Comparison of ENCODE assay signal across 18 cellular contexts in the genomic region with DNA sequence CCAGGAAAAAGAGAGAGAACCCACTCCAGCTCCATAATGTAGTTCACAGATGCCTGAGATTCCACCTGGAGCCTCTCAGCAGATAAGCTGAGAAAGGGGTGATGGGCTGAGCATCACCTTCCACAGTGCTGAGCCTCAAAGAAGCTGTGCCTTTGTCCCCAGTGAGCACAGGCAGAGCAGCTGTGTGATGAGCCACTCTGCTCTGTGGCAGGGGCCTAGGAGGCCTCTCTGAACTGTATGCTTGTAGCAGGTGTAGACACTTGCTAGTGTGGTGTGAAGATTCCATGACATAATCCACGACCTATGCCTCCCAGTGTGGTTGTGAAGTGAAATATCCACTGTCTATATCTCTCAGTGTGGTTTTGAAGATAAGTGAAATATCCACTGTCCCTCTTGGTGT.
A peak's percentile ranks its signal among the peaks of the same experiment; 100 is the strongest.
DNase-seq lines count a peak whose midpoint lies in the region; ATAC-seq, FAIRE-seq and TF ChIP-seq lines count a peak whose summit lies in the region.
"Had no signal": no experiment of that assay in that cellular context is flagged by ENCODE, and none has a peak within 500 bp of the region (broad histone marks: within the 10 kb centered on the region; RNA-seq: fewer than 3 reads in every experiment).

No MANE protein-coding gene starts in this region.

- H3K9me3 Mint-ChIP-seq in activated naive CD8-positive, alpha-beta T cell treated with anti-CD3 and anti-CD28 coated beads, Interleukin-2, amount 50 U/mL, for 24 hours = no peaks in the 10 kb centered on the region

- no peaks in the 10 kb centered on the region for H3K27me3 ChIP-seq in stomach
- H3K27me3 ChIP-seq in uterus = no peaks in the 10 kb centered on the region
- H3K27me3 ChIP-seq: Peyer's patch had no signal

- TF ChIP-seq EP300 in stomach (IDR thresholded peaks at IDR 0.05) = no peak

- H3K4me1 ChIP-seq in stomach (peaks cover 15 to 41% (median 26%) of the 10 kb centered on the region in 4 donors), uterus (no peaks in the 10 kb centered on the region)

- 74 to 92% (median 82%) methylated on average over 1 of the region's 1 CpG for WGBS in stomach, 5 donors

- H3K27ac Mint-ChIP-seq in activated naive CD8-positive, alpha-beta T cell treated with anti-CD3 and anti-CD28 coated beads, Interleukin-2, amount 50 U/mL, for 24 hours = peak overlapping the region; percentile 3

- no peaks in the 10 kb centered on the region for H3K36me3 Mint-ChIP-seq in activated naive CD8-positive, alpha-beta T cell treated with anti-CD3 and anti-CD28 coated beads, Interleukin-2, amount 50 U/mL, for 24 hours (ENCODE audit: low read depth)

- FAIRE-seq in HTR-8/SVneo (lab: Jason Lieb, UNC) = peak; percentile 63
- FAIRE-seq: H1 had no signal

- peaks cover 5% of the 10 kb centered on the region for H3K4me1 Mint-ChIP-seq in activated naive CD8-positive, alpha-beta T cell treated with anti-CD3 and anti-CD28 coated beads, Interleukin-2, amount 50 U/mL, for 24 hours

- H3K4me3 ChIP-seq in stomach (no peak overlapping the region), uterus (no peak overlapping the region)
- H3K4me3 ChIP-seq: Peyer's patch had no signal

- TF ChIP-seq POLR2A in stomach (IDR thresholded peaks at IDR 0.05) (no peak), uterus (IDR thresholded peaks at IDR 0.05) (no peak)

- H3K4me3 Mint-ChIP-seq in activated naive CD8-positive, alpha-beta T cell treated with anti-CD3 and anti-CD28 coated beads, Interleukin-2, amount 50 U/mL, for 24 hours = no peak overlapping the region

- DNase-seq in HTR-8/SVneo (ENCODE audit: insufficient read length, low spot score) (no peak), myocyte (ENCODE audit: low read depth) (peak; percentile 15), stomach (no peak), occipital lobe (lab: John Stamatoyannopoulos, UW) (no peak), MV-4-11 (lab: John Stamatoyannopoulos, UW) (no peak), pons (ENCODE audit: low spot score) (no peak), uterus (no peak)
- DNase-seq in activated naive CD8-positive, alpha-beta T cell treated with anti-CD3 and anti-CD28 coated beads, Interleukin-2, amount 50 U/mL, for 24 hours = no peak
- DNase-seq: C1 segment of cervical spinal cord, DMS153, EL, NCI-H1092, NCI-H146, NCI-H2081, Peyer's patch had no signal

- H3K27me3 Mint-ChIP-seq in activated naive CD8-positive, alpha-beta T cell treated with anti-CD3 and anti-CD28 coated beads, Interleukin-2, amount 50 U/mL, for 24 hours = no peaks in the 10 kb centered on the region

- ATAC-seq in activated naive CD8-positive, alpha-beta T cell treated with anti-CD3 and anti-CD28 coated beads, Interleukin-2, amount 50 U/mL, for 24 hours = peak; percentile 84
- ATAC-seq: Right ventricle myocardium inferior had no signal

- H3K36me3 ChIP-seq in stomach (peaks cover 0 to 10% (median under 1%) of the 10 kb centered on the region in 4 donors), uterus (no peaks in the 10 kb centered on the region)

- TF ChIP-seq CTCF in stomach (IDR thresholded peaks at IDR 0.05) = no peak
- no peak for TF ChIP-seq CTCF in uterus (IDR thresholded peaks at IDR 0.05)

- H3K27ac ChIP-seq in stomach (peak overlapping the region; percentile 2 to 57 (median 40)), uterus (no peak overlapping the region)
- H3K27ac ChIP-seq: KMS-11, Peyer's patch had no signal

- intact Hi-C loops in stomach (cut with DNase I; ENCODE audit: low total_unique reads) = no loop called here
- intact Hi-C loops in uterus (cut with DNase I; ENCODE audit: low total_unique reads) = no loop called here

- H3K9me3 ChIP-seq in stomach = no peaks in the 10 kb centered on the region
- H3K9me3 ChIP-seq in uterus = no peaks in the 10 kb centered on the region
- H3K9me3 ChIP-seq: Peyer's patch had no signal

Comparison
In these comparisons a context has a peak if more than half of its experiments do, and no peak if none do; other contexts are left out.
1. H3K27ac ChIP-seq: peak in stomach (5 of 5); none in uterus (0 of 2).